ENCODE assay signal across 9 cellular contexts in the genomic region with DNA sequence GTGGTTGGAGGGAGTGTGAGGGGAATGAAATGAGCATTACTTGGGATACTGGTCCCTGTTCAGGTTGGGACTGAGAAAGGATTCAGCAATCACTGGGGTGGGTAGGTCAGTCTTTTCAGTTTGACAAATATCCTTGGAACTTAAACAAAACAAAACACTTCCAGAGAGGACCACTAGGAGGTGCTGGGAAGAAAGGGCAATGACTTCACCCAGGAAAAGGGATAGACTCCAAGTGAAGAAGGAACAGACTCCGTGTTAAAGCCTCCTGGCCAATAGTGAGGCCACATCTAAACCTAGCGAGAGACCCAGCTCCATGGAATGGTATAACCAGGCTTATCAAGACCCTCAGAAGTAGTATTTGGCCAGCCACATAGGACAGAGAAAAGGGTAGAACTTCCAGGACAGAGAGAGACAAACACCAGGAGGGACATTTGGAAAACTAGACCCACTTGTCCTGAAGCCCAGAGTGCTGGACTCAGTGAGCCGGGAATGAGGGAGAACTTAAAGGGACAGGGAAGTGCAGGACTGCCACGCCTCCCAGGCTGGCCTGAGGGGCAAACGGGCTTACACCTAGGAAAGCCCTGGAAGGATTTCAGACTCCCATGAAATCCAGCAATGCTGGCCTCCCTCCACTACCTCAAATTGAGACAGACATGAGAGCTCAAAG. TPM values are rescaled to one million over a fixed set of nuclear protein-coding genes. Genes with fewer than 3 reads are reported as not detected.
A peak's percentile ranks its signal among the peaks of the same experiment; 100 is the strongest.
DNase-seq lines count a peak whose midpoint lies in the region; ATAC-seq and TF ChIP-seq lines count a peak whose summit lies in the region.
"Had no signal": no experiment of that assay in that cellular context is flagged by ENCODE, and none has a peak within 500 bp of the region (broad histone marks: within the 10 kb centered on the region; RNA-seq: fewer than 3 reads in every experiment).

No MANE protein-coding gene starts in this region.

- H3K9me3 ChIP-seq in Loucy (ENCODE audit: insufficient read depth, low read depth, low read length) = no peaks in the 10 kb centered on the region
- no peaks in the 10 kb centered on the region for H3K9me3 ChIP-seq in ascending aorta
- no peaks in the 10 kb centered on the region for H3K9me3 ChIP-seq in upper lobe of right lung

- H3K36me3 ChIP-seq in Loucy (ENCODE audit: insufficient read depth, low read length) = no peaks in the 10 kb centered on the region
- no peaks in the 10 kb centered on the region for H3K36me3 ChIP-seq in ascending aorta
- no peaks in the 10 kb centered on the region for H3K36me3 ChIP-seq in upper lobe of right lung

- DNase-seq in NCI-H2081 (lab: John Stamatoyannopoulos, UW) = peak; percentile 25 to 31
- DNase-seq in NCI-H2081 treated with DMSO at 0.1 percent for 48 hours (lab: John Stamatoyannopoulos, UW) = no peak
- no peak for DNase-seq in ascending aorta (ENCODE audit: low spot score in 2 of 2)
- peak; percentile 70 for DNase-seq in iris pigment epithelial cell (ENCODE audit: low read depth)
- DNase-seq in upper lobe of right lung = no peak
- no peak for DNase-seq in NOMO-1 treated with DMSO at 0.1 percent for 48 hours (lab: John Stamatoyannopoulos, UW; ENCODE audit: unreplicated experiment)

- ATAC-seq in upper lobe of right lung = peak; percentile 91
- ATAC-seq in GM18511 (IDR thresholded peaks at IDR 0.05; ENCODE audit: unreplicated experiment) = no peak

- H2AFZ ChIP-seq in Loucy (ENCODE audit: low read length) = 0 out of 2 replicates have a peak overlapping the region, but pooled peaks have one; percentile 8

- H3K79me2 ChIP-seq in Loucy (ENCODE audit: insufficient read depth, low read length) = no peaks in the 10 kb centered on the region

- H3K27ac ChIP-seq in ascending aorta (no peak overlapping the region), upper lobe of right lung (no peak overlapping the region)

- intact Hi-C loops in ascending aorta (cut with DNase I) (loop anchor here (2.0 kb wide), 1 partner anchor 149 kb away; no protein-coding TSS in a partner anchor), upper lobe of right lung (cut with DNase I) (no loop called here)

- H4K20me1 ChIP-seq in Loucy (ENCODE audit: insufficient read depth, low read length, poor library complexity, severe bottlenecking) = no peaks in the 10 kb centered on the region

- no peak overlapping the region for H3K9ac ChIP-seq in Loucy (ENCODE audit: low read depth, low read length, poor library complexity, severe bottlenecking)

- H3K4me3 ChIP-seq in Loucy (ENCODE audit: low read length, poor library complexity, severe bottlenecking) (no peak overlapping the region), ascending aorta (no peak overlapping the region), upper lobe of right lung (no peak overlapping the region)

- no peak overlapping the region for H3K4me2 ChIP-seq in Loucy (ENCODE audit: low read depth, low read length, poor library complexity, severe bottlenecking)

- no peaks in the 10 kb centered on the region for H3K27me3 ChIP-seq in Loucy (ENCODE audit: insufficient read depth, low read length, poor library complexity, severe bottlenecking)
- no peaks in the 10 kb centered on the region for H3K27me3 ChIP-seq in ascending aorta
- no peaks in the 10 kb centered on the region for H3K27me3 ChIP-seq in upper lobe of right lung

- TF ChIP-seq CTCF in Loucy (conservative IDR thresholded peaks at IDR 0.05; ENCODE audit: low read length) (peak; percentile 80), ascending aorta (IDR thresholded peaks at IDR 0.05) (peak; percentile 53 to 59 (median 58)), upper lobe of right lung (IDR thresholded peaks at IDR 0.05) (peak; percentile 58)

- no peaks in the 10 kb centered on the region for H3F3A ChIP-seq in Loucy (ENCODE audit: low read depth)

- no peaks in the 10 kb centered on the region for H3K9me2 ChIP-seq in Loucy (replicated peaks; ENCODE audit: low read depth, low read length)

- H3K4me1 ChIP-seq in Loucy (ENCODE audit: insufficient read depth, low read length, poor library complexity, severe bottlenecking) (peaks cover 4% of the 10 kb centered on the region), ascending aorta (no peaks in the 10 kb centered on the region), upper lobe of right lung (no peaks in the 10 kb centered on the region)

RNA-seq across cellular contexts. Expression of a gene that starts 19.6 kb away (rescaled TPM):
- total RNA-seq in ascending aorta (not detected), upper lobe of right lung (1.3 TPM)
- total RNA-seq: CD4-positive, CD25-positive, alpha-beta regulatory T cell had no signal

RNA-seq across cellular contexts. Expression of a gene that starts 55.0 kb away (rescaled TPM):
- total RNA-seq in ascending aorta (59.2 TPM), upper lobe of right lung (34.3 TPM)

Comparison
In these comparisons a context has a peak if more than half of its experiments do, and no peak if none do; other contexts are left out.
1. DNase-seq: peak in NCI-H2081 (2 of 2) and iris pigment epithelial cell (single experiment); none in NCI-H2081 treated with DMSO at 0.1 percent for 48 hours (single experiment), ascending aorta (0 of 2), upper lobe of right lung (single experiment) and NOMO-1 treated with DMSO at 0.1 percent for 48 hours (single experiment).
2. Peak in every context shown above with its lines, with median percentiles within 50 percentile points of each other: CTCF ChIP-seq.